Comparison of ENCODE assay signal across 8 cellular contexts in the genomic region with DNA sequence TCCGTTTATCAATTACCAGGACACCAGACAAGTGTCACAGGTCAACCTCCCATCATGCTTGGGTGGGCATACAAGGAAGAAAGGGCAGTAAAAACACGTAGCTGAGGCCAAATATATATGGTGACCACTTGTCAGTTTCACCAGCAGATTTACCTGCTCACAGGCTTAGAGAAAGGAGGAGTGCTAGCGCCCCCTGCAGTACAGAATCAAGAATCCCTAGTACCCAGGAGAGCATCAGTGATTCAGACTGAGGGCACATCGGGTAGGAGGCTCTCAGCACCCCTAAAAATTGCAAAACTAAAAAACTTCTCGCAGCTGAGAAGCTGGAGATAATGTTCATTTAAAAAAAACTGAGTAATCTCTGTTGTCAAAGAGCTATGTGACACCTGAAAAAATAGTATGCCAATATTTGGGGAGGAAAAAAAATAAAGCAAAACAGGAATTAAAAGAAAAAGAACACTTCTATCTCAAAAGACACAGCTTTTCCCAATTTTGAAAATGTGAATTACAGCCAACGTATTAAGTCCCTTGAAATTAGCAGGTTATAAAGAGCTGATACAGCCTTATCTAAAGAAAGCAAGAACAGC. TPM values are rescaled to one million over a fixed set of nuclear protein-coding genes. Genes with fewer than 3 reads are reported as not detected.
A peak's percentile ranks its signal among the peaks of the same experiment; 100 is the strongest.
DNase-seq lines count a peak whose midpoint lies in the region; ATAC-seq, FAIRE-seq and TF ChIP-seq lines count a peak whose summit lies in the region.

No MANE protein-coding gene starts in this region.

- H2BK5ac ChIP-seq in H1 (ENCODE audit: low read depth, low read length) = no peak overlapping the region

- no peak overlapping the region for H4K5ac ChIP-seq in H1 (ENCODE audit: insufficient read length, low read depth, low read length)

- H3K56ac ChIP-seq in H1 (replicated peaks; ENCODE audit: insufficient read length, low read depth, low read length) = no peak overlapping the region

- no peak overlapping the region for H2BK15ac ChIP-seq in H1 (ENCODE audit: low read length)

- H3K4me2 ChIP-seq in H1 (ENCODE audit: insufficient read depth in 1 of 2, low read depth in 2 of 2, low read length in 2 of 2) = no peak overlapping the region

- no peak overlapping the region for H3K4ac ChIP-seq in H1 (replicated peaks; ENCODE audit: insufficient read length, low read depth, low read length)

- peak; percentile 36 for DNase-seq in NCI-H510A treated with DMSO at 0.1 percent for 48 hours (lab: John Stamatoyannopoulos, UW)
- no peak for DNase-seq in NCI-H510A (lab: John Stamatoyannopoulos, UW)
- peak; percentile 36 for DNase-seq in M059J (ENCODE audit: low read depth)
- DNase-seq in SKM-1 treated with dmso at 0.1 percent for 144 hours (lab: John Stamatoyannopoulos, UW; ENCODE audit: unreplicated experiment) = peak; percentile 65
- DNase-seq in H1 (ENCODE audit: low read depth in 1 of 2, low spot score in 2 of 2) = peak; percentile 17 to 85
- DNase-seq in frontal cortex (ENCODE audit: low spot score in 2 of 2) = no peak

- H3K27ac ChIP-seq in H1 (ENCODE audit: low read depth, low read length) (no peak overlapping the region), neutrophil (no peak overlapping the region)

- POLR2A ChIA-PET in H1 (lab: Charles Lee; ENCODE audit: partially characterized antibody) = no interaction called here

- no peak overlapping the region for H2BK12ac ChIP-seq in H1 (ENCODE audit: low read depth, low read length)

- peak; percentile 73 for ATAC-seq in GM21515 (IDR thresholded peaks at IDR 0.05; ENCODE audit: unreplicated experiment)

- H2AFZ ChIP-seq in H1 (ENCODE audit: low read length) = no peak overlapping the region

- H4K20me1 ChIP-seq in H1 (replicated peaks in 1 of 2; ENCODE audit: control insufficient read depth in 1 of 2, insufficient read depth in 2 of 2, low read length in 2 of 2) = no peaks in the 10 kb centered on the region

- no peak overlapping the region for H3K14ac ChIP-seq in H1 (ENCODE audit: insufficient read length)

- no peak for TF ChIP-seq EP300 in H1 (IDR thresholded peaks at IDR 0.05; ENCODE audit: borderline replicate concordance in 1 of 2, low read depth in 2 of 2, low read length in 2 of 2)

- H4K8ac ChIP-seq in H1 (ENCODE audit: extremely low read depth, insufficient read depth, low read length) = no peak overlapping the region

- no peaks in the 10 kb centered on the region for H3K4me1 ChIP-seq in H1 (replicated peaks in 1 of 4; ENCODE audit: control insufficient read depth in 3 of 4, insufficient read depth in 4 of 4, low read length in 3 of 4)
- no peaks in the 10 kb centered on the region for H3K4me1 ChIP-seq in neutrophil (ENCODE audit: control insufficient read depth in 1 of 2, insufficient read depth in 1 of 2, low read depth in 1 of 2, low read length in 1 of 2)

- H3K79me2 ChIP-seq in H1 (ENCODE audit: control insufficient read depth in 1 of 2, insufficient read depth in 2 of 2, low read length in 2 of 2) = no peaks in the 10 kb centered on the region

- no peak overlapping the region for H2AK5ac ChIP-seq in H1 (ENCODE audit: low read depth, low read length)

- no peak overlapping the region for H3K23ac ChIP-seq in H1 (ENCODE audit: insufficient read length)

- no peak overlapping the region for H3K4me3 ChIP-seq in H1 (ENCODE audit: extremely low read depth in 1 of 4, insufficient read depth in 2 of 4, low read depth in 3 of 4, low read length in 4 of 4)
- H3K4me3 ChIP-seq in neutrophil (ENCODE audit: low read depth in 1 of 2, low read length in 1 of 2) = no peak overlapping the region

- H3K9ac ChIP-seq in H1 (replicated peaks in 1 of 4; ENCODE audit: extremely low read depth in 1 of 4, low read depth in 3 of 4, low read length in 3 of 4) = no peak overlapping the region

- CTCF ChIA-PET in H1 (lab: Charles Lee; ENCODE audit: partially characterized antibody) = interaction anchor here (0.5 to 4.9 kb wide), 59 partner anchors 9 to 1383 kb away, joined by 3 to 46 read pairs (median 4); no protein-coding TSS in a partner anchor

- H3K27me3 ChIP-seq in H1 (replicated peaks in 1 of 4; ENCODE audit: control insufficient read depth in 3 of 4, extremely low read depth in 1 of 4, insufficient read depth in 3 of 4, low read length in 3 of 4) (no peaks in the 10 kb centered on the region), neutrophil (peaks cover 36% of the 10 kb centered on the region)

- TF ChIP-seq POLR2A in H1 (IDR thresholded peaks at IDR 0.05; ENCODE audit: control extremely low read depth in 1 of 2, low read depth in 2 of 2, low read length in 2 of 2) = no peak

- H3K79me1 ChIP-seq in H1 (ENCODE audit: low read depth, low read length) = no peaks in the 10 kb centered on the region

- no peak overlapping the region for H3K18ac ChIP-seq in H1 (ENCODE audit: extremely low read depth, low read length)

- TF ChIP-seq CTCF in H1 (IDR thresholded peaks at IDR 0.05; ENCODE audit: control extremely low read depth in 1 of 3, insufficient read depth in 1 of 3, low read depth in 1 of 3, low read length in 3 of 3) (peak; percentile 42 to 82 (median 81)), neutrophil (IDR thresholded peaks at IDR 0.05) (peak; percentile 31)

- no peak overlapping the region for H2BK20ac ChIP-seq in H1 (ENCODE audit: low read length)

- H2BK120ac ChIP-seq in H1 (replicated peaks; ENCODE audit: low read depth, low read length) = no peak overlapping the region

- H4K91ac ChIP-seq in H1 (replicated peaks; ENCODE audit: insufficient read length, low read length) = no peak overlapping the region

- H3K23me2 ChIP-seq in H1 (ENCODE audit: low read depth, low read length) = no peaks in the 10 kb centered on the region

- H3K9me3 ChIP-seq in H1 (ENCODE audit: insufficient read depth in 2 of 2, low read depth in 1 of 2, low read length in 1 of 2) (no peaks in the 10 kb centered on the region), neutrophil (no peaks in the 10 kb centered on the region)

- H3K36me3 ChIP-seq in H1 (ENCODE audit: control insufficient read depth in 2 of 4, insufficient read depth in 4 of 4, low read length in 3 of 4) (no peaks in the 10 kb centered on the region), neutrophil (no peaks in the 10 kb centered on the region)

- TF ChIP-seq RAD21 in H1 (IDR thresholded peaks at IDR 0.05 in 1 of 2, conservative IDR thresholded peaks at IDR 0.05 in 1 of 2; ENCODE audit: low read depth in 2 of 2, low read length in 2 of 2) = peak; percentile 94 to 95

- 26% methylated on average over 6 of the region's 6 CpGs; no CpG with 5 or more reads in 1 of the 2 experiments for WGBS in H1 (ENCODE audit: extremely low coverage in 1 of 2, insufficient coverage in 1 of 2, insufficient read length in 1 of 2, insufficient replicate concordance in 2 of 2, low coverage in 1 of 2, low lambda C conversion rate in 2 of 2, missing lambda C conversion rate in 1 of 2), 2 experiments

- FAIRE-seq in H1 (lab: Jason Lieb, UNC) (peak; percentile 58), frontal cortex (lab: Jason Lieb, UNC) (no peak)

TF ChIP-seq in H1, 55 proteins besides CTCF, POLR2A, EP300 and RAD21 (continues in another document):
- no peak for TF ChIP-seq GABPA (IDR thresholded peaks at IDR 0.05; ENCODE audit: borderline replicate concordance, insufficient read depth, low read length)
- TF ChIP-seq FOSL1 (IDR thresholded peaks at IDR 0.05; ENCODE audit: insufficient read depth, low read depth, low read length) = no peak
- TF ChIP-seq KDM4A (IDR thresholded peaks at IDR 0.05; ENCODE audit: low read depth, low read length, severe bottlenecking) = no peak
- TF ChIP-seq NANOG (IDR thresholded peaks at IDR 0.05; ENCODE audit: insufficient read depth, low read depth, low read length, poor library complexity, severe bottlenecking) = no peak
- TF ChIP-seq SUZ12 (IDR thresholded peaks at IDR 0.05; ENCODE audit: low read length) = no peak
- TF ChIP-seq RBBP5 (IDR thresholded peaks at IDR 0.05; ENCODE audit: borderline replicate concordance, low read depth, low read length) = no peak
- no peak for TF ChIP-seq SIRT6 (IDR thresholded peaks at IDR 0.05; ENCODE audit: low read length)
- TF ChIP-seq KDM5A (IDR thresholded peaks at IDR 0.05; ENCODE audit: low read length) = no peak
- TF ChIP-seq RFX5 (IDR thresholded peaks at IDR 0.05; ENCODE audit: borderline replicate concordance, low read depth, low read length) = no peak
- no peak for TF ChIP-seq KDM1A (IDR thresholded peaks at IDR 0.05; ENCODE audit: borderline replicate concordance, low read length)
- no peak for TF ChIP-seq SIN3A (conservative IDR thresholded peaks at IDR 0.05 in 1 of 2, IDR thresholded peaks at IDR 0.05 in 1 of 2; ENCODE audit: low read depth in 1 of 2, low read length in 2 of 2)

RNA-seq across cellular contexts. Expression of a gene that starts 21.2 kb away (rescaled TPM):
- 12.5 and 16.3 TPM in 2 replicates for total RNA-seq in M059J (2014; rRNA removed; shearing (Covaris generic))
- total RNA-seq in H1 (2021; fragmentation: NEBNext Ultra II Directional; extraction: Animal tissue kit (Norgen Biotek cat#: 25700)) = 44.2 and 45.9 TPM in 2 replicates
- polyA plus RNA-seq in H1 (2011; rRNA removed) = 20.0 and 42.4 TPM in 2 replicates
- polyA plus RNA-seq in H1 (2011; cell fraction: cytosol; rRNA removed) = 23.9 TPM
- polyA plus RNA-seq in H1 (2011; cell fraction: nucleus; rRNA removed) = 62.1 TPM
- 20.1 to 31.4 TPM (median 27.4 TPM) in 4 replicates for polyA plus RNA-seq in H1 (2012, experiment 1 of 2)
- polyA plus RNA-seq in H1 (2012, experiment 2 of 2) = 13.4 TPM
- 20.7 TPM for polyA plus RNA-seq in H1 (2013, experiment 1 of 2)
- 18.6 TPM for polyA plus RNA-seq in H1 (2013, experiment 2 of 2)
- polyA minus RNA-seq in H1 (2011; rRNA and poly(A)+ RNA removed) = 19.3 and 19.6 TPM in 2 replicates
- polyA minus RNA-seq in H1 (2011; cell fraction: cytosol; rRNA and poly(A)+ RNA removed) = 15.5 TPM
- 23.6 TPM for polyA minus RNA-seq in H1 (2011; cell fraction: nucleus; rRNA and poly(A)+ RNA removed)
- 7.7 TPM for total RNA-seq in frontal cortex

RNA-seq across cellular contexts. Expression of a gene that starts 29.5 kb away (rescaled TPM):
- 0.39 TPM in 1 of 2 replicates, not detected in the other for total RNA-seq in M059J (2014; rRNA removed; shearing (Covaris generic))
- total RNA-seq in H1 (2021; fragmentation: NEBNext Ultra II Directional; extraction: Animal tissue kit (Norgen Biotek cat#: 25700)) = 5.8 and 10.0 TPM in 2 replicates
- 2.6 and 6.8 TPM in 2 replicates for polyA plus RNA-seq in H1 (2011; rRNA removed)
- polyA plus RNA-seq in H1 (2011; cell fraction: cytosol; rRNA removed) = 1.5 TPM
- 27.2 TPM for polyA plus RNA-seq in H1 (2011; cell fraction: nucleus; rRNA removed)
- polyA plus RNA-seq in H1 (2012, experiment 1 of 2) = 1.8 to 20.9 TPM (median 2.9 TPM) in 4 replicates
- 0.37 TPM for polyA plus RNA-seq in H1 (2012, experiment 2 of 2)
- 8.9 TPM for polyA plus RNA-seq in H1 (2013, experiment 1 of 2)
- polyA plus RNA-seq in H1 (2013, experiment 2 of 2) = 5.8 TPM
- not detected in 2 replicates for polyA minus RNA-seq in H1 (2011; rRNA and poly(A)+ RNA removed)
- not detected for polyA minus RNA-seq in H1 (2011; cell fraction: cytosol; rRNA and poly(A)+ RNA removed)
- polyA minus RNA-seq in H1 (2011; cell fraction: nucleus; rRNA and poly(A)+ RNA removed) = 2.2 TPM
- 1.2 TPM for total RNA-seq in frontal cortex

Comparison
In these comparisons a context has a peak if more than half of its experiments do, and no peak if none do; other contexts are left out.
1. DNase-seq: peak in NCI-H510A treated with DMSO at 0.1 percent for 48 hours (single experiment), M059J (single experiment), SKM-1 treated with dmso at 0.1 percent for 144 hours (single experiment) and H1 (2 of 2); none in NCI-H510A (single experiment) and frontal cortex (0 of 2).